20 cellular contexts compared by ENCODE assay signal in the genomic region with DNA sequence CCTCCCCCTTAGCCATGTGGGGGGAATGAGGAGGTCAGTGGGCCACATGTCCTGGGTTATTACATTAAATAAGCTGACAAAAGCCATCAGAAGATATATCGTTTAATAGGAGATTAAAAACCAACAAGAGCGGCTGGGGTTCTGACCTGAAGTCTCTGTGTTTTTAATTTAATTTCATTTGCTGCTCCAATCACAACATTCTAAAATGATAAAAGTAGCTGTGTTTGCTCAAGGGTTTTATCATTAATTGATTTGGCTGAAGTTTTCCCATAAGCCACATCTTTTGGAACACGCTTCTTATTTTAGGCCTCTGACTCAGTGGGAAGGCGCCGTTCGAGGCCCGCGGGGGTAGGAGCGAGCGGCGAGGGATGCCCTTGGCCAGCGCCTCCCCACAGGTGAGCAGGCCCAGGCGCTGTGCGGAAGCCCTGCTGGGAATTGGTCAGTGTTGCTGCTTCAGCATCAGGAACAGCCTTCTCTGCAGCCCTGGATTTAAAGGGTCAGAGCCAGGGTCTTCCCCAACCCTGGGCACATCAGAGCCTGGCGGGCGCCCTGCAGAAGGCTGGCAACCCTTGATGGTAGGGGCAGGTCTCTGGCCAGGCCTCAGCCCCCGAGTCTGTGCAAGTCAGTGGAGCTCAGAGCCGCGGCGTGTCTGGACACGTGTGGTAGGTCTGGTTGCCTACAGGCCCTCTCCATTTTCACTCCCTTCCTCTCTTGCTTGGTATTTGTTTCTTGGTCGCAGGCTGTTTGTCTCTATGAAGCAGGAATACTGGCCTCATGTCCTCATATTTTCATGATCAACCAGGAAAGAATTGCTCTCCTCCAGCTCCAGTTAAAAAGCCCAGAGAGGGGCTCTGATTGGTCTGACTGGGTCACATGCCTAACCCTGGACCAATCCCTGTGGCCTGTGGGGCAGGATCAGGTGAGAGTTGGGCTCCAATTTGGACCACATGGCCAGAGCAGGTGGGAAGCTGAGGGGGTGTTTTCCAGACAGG. TPM values are rescaled to one million over a fixed set of nuclear protein-coding genes. Genes with fewer than 3 reads are reported as not detected.
"Had no signal": no experiment of that assay in that cellular context is flagged by ENCODE, and none has a peak within 500 bp of the region (broad histone marks: within the 10 kb centered on the region; RNA-seq: fewer than 3 reads in every experiment).

No MANE protein-coding gene starts in this region.

- FAIRE-seq: astrocyte, pancreas had no signal

- H3K36me3 ChIP-seq: pancreas had no signal

- H3K4me2 ChIP-seq: hepatocyte had no signal

- H3K27me3 ChIP-seq: hepatocyte, pancreas had no signal

- H3K27ac ChIP-seq: coronary artery, hepatocyte, pancreas had no signal

- H3K79me2 ChIP-seq: hepatocyte had no signal

- H2AFZ ChIP-seq: hepatocyte had no signal

- H3K4me1 ChIP-seq: pancreas had no signal

- H3K9me3 ChIP-seq: pancreas had no signal

- ATAC-seq: activated CD8-positive, alpha-beta T cell treated with anti-CD3 and anti-CD28 coated beads, Interleukin-2, amount 10 ng/mL, durations not matched to agents 7 days and 5 days; activated naive CD8-positive, alpha-beta T cell treated with anti-CD3 and anti-CD28 coated beads, Interleukin-2, amount 50 U/mL, for 24 hours; pancreas had no signal

- DNase-seq: activated CD4-positive, alpha-beta T cell treated with anti-CD3 and anti-CD28 coated beads for 4 hours; activated CD8-positive, alpha-beta memory T cell treated with anti-CD3 and anti-CD28 coated beads, Interleukin-2, amount 50 U/mL, for 48 hours; activated CD8-positive, alpha-beta T cell treated with anti-CD3 and anti-CD28 coated beads, Interleukin-2, amount 10 ng/mL, durations not matched to agents 7 days and 5 days; activated naive CD4-positive, alpha-beta T cell; activated naive CD8-positive, alpha-beta T cell treated with anti-CD3 and anti-CD28 coated beads, Interleukin-2, amount 50 U/mL, for 24 hours; caudate nucleus; effector CD4-positive, alpha-beta T cell; kidney glomerular epithelial cell; stimulated activated CD4-positive, alpha-beta T cell treated with anti-CD3 and anti-CD28 coated beads, Interleukin-4, amount 100 ng/mL, for 1 hour; stimulated activated CD8-positive, alpha-beta memory T cell treated with anti-CD3 and anti-CD28 coated beads, Interleukin-4, amount 100 ng/mL, for 48 hours had no signal

- H3K4me3 ChIP-seq: coronary artery, hepatocyte, pancreas had no signal

RNA-seq across cellular contexts. Expression of gene MLN, which starts 30.9 kb away (rescaled TPM):
- total RNA-seq: activated CD8-positive, alpha-beta T cell treated with anti-CD3 and anti-CD28 coated beads, Interleukin-2, amount 10 ng/mL, durations not matched to agents 7 days and 5 days; astrocyte; liver; mesenteric fat pad; pancreas; renal cortical epithelial cell; temporal lobe; ureter had no signal
- polyA plus RNA-seq: liver, neural cell, pancreas had no signal
